Comparison of ENCODE assay signal across 23 cellular contexts in the genomic region with DNA sequence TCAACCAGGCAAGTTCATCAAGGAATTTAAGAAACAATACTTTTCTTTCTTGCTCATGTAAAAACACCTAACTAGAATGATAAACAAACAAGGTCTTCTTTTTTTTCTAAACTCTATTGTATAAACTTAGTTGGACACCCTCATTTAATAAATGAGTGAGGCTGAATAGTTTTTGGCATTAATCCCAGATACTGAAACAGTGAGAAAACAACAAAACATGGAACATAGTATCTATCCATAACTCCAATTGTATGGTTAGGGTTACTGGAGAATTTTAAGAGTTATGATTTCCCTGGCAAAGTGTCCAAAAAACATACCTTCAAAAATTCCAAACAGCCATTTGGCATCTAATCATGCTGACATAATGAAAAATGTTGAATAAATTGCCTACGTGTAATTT.
"Had no signal": no experiment of that assay in that cellular context is flagged by ENCODE, and none has a peak within 500 bp of the region (broad histone marks: within the 10 kb centered on the region; RNA-seq: fewer than 3 reads in every experiment).

No MANE protein-coding gene starts in this region.

- H2AFZ ChIP-seq: neural progenitor cell had no signal

- H3K27ac Mint-ChIP-seq: effector memory CD8-positive, alpha-beta T cell; neural progenitor cell; progenitor cell of endocrine pancreas had no signal

- H3K4me3 ChIP-seq: coronary artery, lung, neural progenitor cell, pancreas, stomach, thoracic aorta had no signal

- H3K4me3 Mint-ChIP-seq: effector memory CD8-positive, alpha-beta T cell; immature natural killer cell; naive thymus-derived CD4-positive, alpha-beta T cell; neural progenitor cell had no signal

- FAIRE-seq: keratinocyte, pancreas, small intestine had no signal

- DNase-seq: effector memory CD8-positive, alpha-beta T cell; erythroblast; foreskin keratinocyte; immature natural killer cell; left cardiac atrium; left ventricle myocardium superior; mesendoderm; naive thymus-derived CD4-positive, alpha-beta T cell; occipital lobe; pancreas; right cardiac atrium; small intestine; stimulated activated CD4-positive, alpha-beta T cell treated with anti-CD3 and anti-CD28 coated beads, Interleukin-12 subunit alpha, Interleukin-12 subunit beta, amount 100 ng/mL, for 4 hours; stimulated activated naive CD4-positive, alpha-beta T cell; stomach; substantia nigra; trophoblast cell had no signal

- H3K9ac ChIP-seq: neural progenitor cell had no signal

- H3K27me3 ChIP-seq: foreskin keratinocyte, neural progenitor cell, pancreas, stomach had no signal

- H3K36me3 ChIP-seq: neural progenitor cell, pancreas, stomach, thoracic aorta had no signal

- H3K9me3 Mint-ChIP-seq: effector memory CD8-positive, alpha-beta T cell; immature natural killer cell; naive thymus-derived CD4-positive, alpha-beta T cell; neural progenitor cell had no signal

- H3K9me3 ChIP-seq: pancreas, stomach, thoracic aorta had no signal

- ATAC-seq: effector memory CD8-positive, alpha-beta T cell; foreskin keratinocyte; left cardiac atrium; left ventricle myocardium superior; naive thymus-derived CD4-positive, alpha-beta T cell; pancreas; right cardiac atrium had no signal

- H3K27me3 Mint-ChIP-seq: effector memory CD8-positive, alpha-beta T cell; naive thymus-derived CD4-positive, alpha-beta T cell; progenitor cell of endocrine pancreas had no signal

- H3K27ac ChIP-seq: coronary artery, foreskin keratinocyte, neural progenitor cell, pancreas, stomach, thoracic aorta had no signal

- H3K4me2 ChIP-seq: neural progenitor cell had no signal
